9 cellular contexts compared by ENCODE assay signal in genomic region chr7:2241580-2242540, GRCh38. TPM values are rescaled to one million over a fixed set of nuclear protein-coding genes. Genes with fewer than 3 reads are reported as not detected.
DNase-seq lines count a peak whose midpoint lies in the region; ATAC-seq, FAIRE-seq and TF ChIP-seq lines count a peak whose summit lies in the region.
"Had no signal": no experiment of that assay in that cellular context is flagged by ENCODE, and none has a peak within 500 bp of the region (broad histone marks: within the 10 kb centered on the region; RNA-seq: fewer than 3 reads in every experiment).

TSS of gene MRM2 (minus strand) at chr7:2242205. CDS start at chr7:2242169, 36 bp downstream.
TSS of gene NUDT1 (plus strand) at chr7:2242226. CDS start at chr7:2244575, 2,349 bp downstream.

- CTCF ChIA-PET in endothelial cell of umbilical vein (lab: Charles Lee), result interaction anchor here (0.6 to 1.9 kb wide), 6 partner anchors 9 to 661 kb away, joined by 3 to 11 read pairs (median 4); partner anchors contain the start of gene MAD1L1

- dilution Hi-C loops in endothelial cell of umbilical vein (cut with MboI; ENCODE audit: extremely low pct_ligation_motif_present, low sequenced_read_pairs), result no loop called here

- H4K20me1 ChIP-seq in endothelial cell of umbilical vein (replicated peaks; ENCODE audit: control insufficient read depth, extremely low read depth, insufficient read depth, low read length), result no peaks in the 10 kb centered on the region

- FAIRE-seq in endothelial cell of umbilical vein (lab: Jason Lieb, UNC), result peak; percentile 60
- FAIRE-seq: endometrium had no signal

- peak within 1 kb of the TSS; percentile 61 for H3K9ac ChIP-seq in endothelial cell of umbilical vein (replicated peaks; ENCODE audit: extremely low read depth, insufficient read depth, low read length)

- POLR2A ChIA-PET in endothelial cell of umbilical vein (lab: Charles Lee), result interaction anchor here (0.6 to 1.1 kb wide), 3 partner anchors 10 to 112 kb away, joined by 3 to 9 read pairs (median 4); partner anchors contain the start of gene EIF3B

- ATAC-seq in GM19324 (IDR thresholded peaks at IDR 0.05; ENCODE audit: low FRiP score, unreplicated experiment) (peak; percentile 78), HG03521 (IDR thresholded peaks at IDR 0.05; ENCODE audit: unreplicated experiment) (peak; percentile 80)

- no peaks in the 10 kb centered on the region for H3K9me1 ChIP-seq in endothelial cell of umbilical vein (replicated peaks; ENCODE audit: control insufficient read depth, extremely low read depth, insufficient read depth, low read length)

- peak; percentile 79 for TF ChIP-seq POLR2A in endothelial cell of umbilical vein (IDR thresholded peaks at IDR 0.05; ENCODE audit: low read depth, low read length)

- H3K36me3 ChIP-seq in endothelial cell of umbilical vein (ENCODE audit: control insufficient read depth in 2 of 2, extremely low read depth in 1 of 2, insufficient read depth in 2 of 2, low read length in 2 of 2), result peaks cover 3 to 16% of the 10 kb centered on the region in 2 experiments

- intact Hi-C loops in endothelial cell of umbilical vein (cut with micrococcal nuclease), result loop anchor here (1.0 kb wide), 1 partner anchor 10 kb away; the partner anchor contains the start of gene MAD1L1

- H3K27ac ChIP-seq in C4-2B (peak within 1 kb of the TSS; percentile 90), endothelial cell of umbilical vein (ENCODE audit: insufficient read depth, low read depth, low read length) (peak within 1 kb of the TSS; percentile 19)

- no peak for TF ChIP-seq CTCF in C4-2B (conservative IDR thresholded peaks at IDR 0.05)
- TF ChIP-seq CTCF in endothelial cell of umbilical vein (IDR thresholded peaks at IDR 0.05; ENCODE audit: extremely low read depth in 1 of 2, insufficient read depth in 1 of 2, low read depth in 1 of 2, low read length in 2 of 2), result no peak

- peak within 1 kb of the TSS; percentile 75 for H3K4me2 ChIP-seq in endothelial cell of umbilical vein (ENCODE audit: insufficient read depth, low read length)

- BruUV-seq in endothelial cell of umbilical vein (replicated peaks; lab: Mats Ljungman, UMichigan), result no TSS peak

- H3K4me1 ChIP-seq in endothelial cell of umbilical vein (ENCODE audit: control insufficient read depth, extremely low read depth, insufficient read depth, low read length), result peaks cover 6% of the 10 kb centered on the region

- no peaks in the 10 kb centered on the region for H3K27me3 ChIP-seq in endothelial cell of umbilical vein (ENCODE audit: control insufficient read depth in 2 of 2, insufficient read depth in 2 of 2, low read length in 2 of 2)

- peak within 1 kb of the TSS; percentile 77 for H2AFZ ChIP-seq in endothelial cell of umbilical vein (ENCODE audit: low read depth, low read length)

- H3K9me3 ChIP-seq in endothelial cell of umbilical vein (replicated peaks; ENCODE audit: control insufficient read depth, insufficient read depth, low read length), result no peaks in the 10 kb centered on the region

- DNase-seq in NOMO-1 treated with dmso at 0.1 percent for 144 hours (lab: John Stamatoyannopoulos, UW; ENCODE audit: unreplicated experiment) (peak; percentile 53), endothelial cell of umbilical vein (ENCODE audit: low read depth, low spot score) (peak; percentile 65), midbrain (lab: John Stamatoyannopoulos, UW) (peak; percentile 88)
- peak; percentile 72 for DNase-seq in activated CD8-positive, alpha-beta memory T cell treated with anti-CD3 and anti-CD28 coated beads, Interleukin-2, amount 50 U/mL, for 4 hours
- peak; percentile 45 to 52 for DNase-seq in stimulated activated CD8-positive, alpha-beta memory T cell treated with anti-CD3 and anti-CD28 coated beads, Interleukin-15, amount 100 ng/mL, for 4 hours (ENCODE audit: low read depth in 2 of 2)

- H3K79me2 ChIP-seq in endothelial cell of umbilical vein (ENCODE audit: control insufficient read depth, insufficient read depth, low read length), result peaks cover 15% of the 10 kb centered on the region

- peak within 1 kb of the TSS; percentile 61 to 99 (median 67) for H3K4me3 ChIP-seq in endothelial cell of umbilical vein (replicated peaks in 1 of 3; ENCODE audit: insufficient read depth in 1 of 3, low read depth in 1 of 3, low read length in 3 of 3)

TF ChIP-seq in endothelial cell of umbilical vein, 7 proteins besides CTCF, POLR2A, EP300 and RAD21:
- no peak for TF ChIP-seq MAX (IDR thresholded peaks at IDR 0.05; ENCODE audit: insufficient read depth, insufficient read length)
- no peak for TF ChIP-seq JUN (IDR thresholded peaks at IDR 0.05; ENCODE audit: borderline replicate concordance, insufficient read depth, insufficient read length, low read depth)
- TF ChIP-seq POLR2AphosphoS5 (IDR thresholded peaks at IDR 0.05; ENCODE audit: insufficient read depth, low read depth, low read length), result peak; percentile 97

RNA-seq across cellular contexts. Expression of gene MRM2, which starts in this region (rescaled TPM):
- total RNA-seq in endothelial cell of umbilical vein, result 20.8 and 21.3 TPM in 2 replicates
- 8.2 and 10.6 TPM in 2 replicates for polyA plus RNA-seq in endothelial cell of umbilical vein
- 12.9 and 15.6 TPM in 2 replicates for polyA plus RNA-seq in endothelial cell of umbilical vein (2011; cell fraction: cytosol; rRNA removed)
- polyA plus RNA-seq in endothelial cell of umbilical vein (2011; cell fraction: nucleus; rRNA removed), result 6.6 and 8.0 TPM in 2 replicates
- 15.3 and 18.3 TPM in 2 replicates for polyA plus RNA-seq in endothelial cell of umbilical vein (2012)
- polyA minus RNA-seq in endothelial cell of umbilical vein, result 10.1 and 12.2 TPM in 2 replicates
- polyA minus RNA-seq in endothelial cell of umbilical vein (2011; cell fraction: cytosol; rRNA and poly(A)+ RNA removed), result 12.2 TPM
- polyA minus RNA-seq in endothelial cell of umbilical vein (2011; cell fraction: nucleus; rRNA and poly(A)+ RNA removed), result 2.6 and 4.6 TPM in 2 replicates

RNA-seq across cellular contexts. Expression of gene NUDT1, which starts in this region (rescaled TPM):
- 23.9 and 26.0 TPM in 2 replicates for total RNA-seq in endothelial cell of umbilical vein
- 22.9 and 25.9 TPM in 2 replicates for polyA plus RNA-seq in endothelial cell of umbilical vein
- 25.7 and 26.2 TPM in 2 replicates for polyA plus RNA-seq in endothelial cell of umbilical vein (2011; cell fraction: cytosol; rRNA removed)
- 10.5 and 10.6 TPM in 2 replicates for polyA plus RNA-seq in endothelial cell of umbilical vein (2011; cell fraction: nucleus; rRNA removed)
- 19.9 and 31.0 TPM in 2 replicates for polyA plus RNA-seq in endothelial cell of umbilical vein (2012)
- 8.4 and 8.5 TPM in 2 replicates for polyA minus RNA-seq in endothelial cell of umbilical vein
- polyA minus RNA-seq in endothelial cell of umbilical vein (2011; cell fraction: cytosol; rRNA and poly(A)+ RNA removed), result 16.8 TPM
- polyA minus RNA-seq in endothelial cell of umbilical vein (2011; cell fraction: nucleus; rRNA and poly(A)+ RNA removed), result 0.77 and 4.4 TPM in 2 replicates

Comparison
In these comparisons a context has a peak if more than half of its experiments do, and no peak if none do; other contexts are left out.
1. Peak in every context shown above with its lines: DNase-seq, ATAC-seq, H3K4me3 ChIP-seq and H3K27ac ChIP-seq.